17 cellular contexts compared by ENCODE assay signal in the genomic region with DNA sequence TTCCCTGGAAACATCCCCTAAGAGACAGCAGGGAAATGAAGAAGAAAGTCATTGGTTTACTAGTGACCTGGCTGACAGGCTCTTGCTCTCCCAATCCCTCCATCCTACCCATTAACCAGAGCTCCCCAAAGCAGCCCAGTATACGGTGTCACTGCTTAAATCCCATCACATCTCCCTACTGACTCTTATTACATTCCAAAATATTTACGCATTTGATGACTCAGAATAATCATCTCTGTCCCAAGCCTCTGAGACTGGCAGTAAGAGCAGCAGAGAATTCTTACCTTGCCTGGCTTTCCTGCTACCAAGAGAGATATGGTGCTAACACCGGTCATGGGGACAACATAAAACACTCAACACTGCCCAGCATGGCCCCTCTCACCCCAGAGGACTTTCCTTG. TPM values are rescaled to one million over a fixed set of nuclear protein-coding genes. Genes with fewer than 3 reads are reported as not detected.
DNase-seq lines count a peak whose midpoint lies in the region; ATAC-seq and TF ChIP-seq lines count a peak whose summit lies in the region.
"Had no signal": no experiment of that assay in that cellular context is flagged by ENCODE, and none has a peak within 500 bp of the region (broad histone marks: within the 10 kb centered on the region; RNA-seq: fewer than 3 reads in every experiment).

No MANE protein-coding gene starts in this region.

- H3K36me3 ChIP-seq in HCT116 (ENCODE audit: control insufficient read depth in 1 of 2, insufficient read depth in 2 of 2, low read length in 2 of 2) = no peaks in the 10 kb centered on the region
- H3K36me3 ChIP-seq: heart right ventricle had no signal

- peaks cover 26% of the 10 kb centered on the region for H3K27me3 Mint-ChIP-seq in stimulated activated memory B cell treated with anti-CD40 and anti-IgM and Interleukin-4, amounts not matched to agents 10 μg/mL and 1 μg/mL and 100 μg/mL, for 72 hours

- H3K27me3 ChIP-seq in HCT116 (ENCODE audit: insufficient read depth, low read length) = 0 out of 2 replicates have a peak, but pooled peaks cover 9% of the 10 kb centered on the region

- H3K79me2 ChIP-seq in HCT116 (ENCODE audit: insufficient read depth, low read length) = no peaks in the 10 kb centered on the region
- H3K79me2 ChIP-seq: parathyroid adenoma had no signal

- ATAC-seq in HCT116 (peak; percentile 88), HG02623 (IDR thresholded peaks at IDR 0.05; ENCODE audit: unreplicated experiment) (no peak)
- no peak for ATAC-seq in stimulated activated memory B cell treated with anti-CD40 and anti-IgM and Interleukin-4, amounts not matched to agents 10 μg/mL and 1 μg/mL and 100 μg/mL, for 72 hours
- ATAC-seq: activated naive CD4-positive, alpha-beta T cell treated with anti-CD3 and anti-CD28 coated beads, Interleukin-2, amount 50 U/mL, for 72 hours; heart right ventricle had no signal

- no peak for TF ChIP-seq POLR2A in HCT116 (IDR thresholded peaks at IDR 0.05; ENCODE audit: borderline replicate concordance, extremely low read depth, insufficient read depth, insufficient read length)

- no peaks in the 10 kb centered on the region for H3K9me3 ChIP-seq in HCT116 (ENCODE audit: control insufficient read depth in 1 of 2, insufficient read depth in 1 of 2, low read depth in 1 of 2, low read length in 2 of 2)
- H3K9me3 ChIP-seq: heart right ventricle had no signal

- intact Hi-C loops in HCT116 (cut with micrococcal nuclease) = no loop called here

- TF ChIP-seq RAD21 in HCT116 (IDR thresholded peaks at IDR 0.05; ENCODE audit: low read depth) = no peak

- DNase-seq in A172 (ENCODE audit: low spot score) (peak; percentile 77), HCT116 (ENCODE audit: low read depth, low spot score) (peak; percentile 15), SW 1271 (lab: John Stamatoyannopoulos, UW) (peak; percentile 27 to 54), fibroblast of pulmonary artery (ENCODE audit: low read depth) (peak; percentile 24), anterior cingulate cortex (lab: John Stamatoyannopoulos, UW) (no peak)
- DNase-seq in activated T-cell treated with anti-CD3 and anti-CD28 coated beads, Interleukin-2, amount 50 U/mL, for 48 hours = no peak
- DNase-seq: 8988T; activated CD4-positive, alpha-beta T cell treated with anti-CD3 and anti-CD28 coated beads for 1 hour; activated CD8-positive, alpha-beta memory T cell treated with anti-CD3 and anti-CD28 coated beads, Interleukin-2, amount 50 U/mL, for 48 hours; GF-D8; heart right ventricle; NCI-H748 treated with DMSO at 0.1 percent for 48 hours had no signal

- no peaks in the 10 kb centered on the region for H3K4me1 Mint-ChIP-seq in stimulated activated memory B cell treated with anti-CD40 and anti-IgM and Interleukin-4, amounts not matched to agents 10 μg/mL and 1 μg/mL and 100 μg/mL, for 72 hours
- H3K4me1 Mint-ChIP-seq: central memory CD8-positive, alpha-beta T cell had no signal

- no peak for TF ChIP-seq CTCF in HCT116 (IDR thresholded peaks at IDR 0.05 in 2 of 3, conservative IDR thresholded peaks at IDR 0.05 in 1 of 3; ENCODE audit: borderline replicate concordance in 1 of 3, insufficient read depth in 1 of 3, low read depth in 2 of 3, low read length in 2 of 3)
- no peak for TF ChIP-seq CTCF in fibroblast of pulmonary artery (IDR thresholded peaks at IDR 0.05; ENCODE audit: low read length, missing control alignments)

- H3K4me3 Mint-ChIP-seq in stimulated activated memory B cell treated with anti-CD40 and anti-IgM and Interleukin-4, amounts not matched to agents 10 μg/mL and 1 μg/mL and 100 μg/mL, for 72 hours = no peak overlapping the region
- H3K4me3 Mint-ChIP-seq: central memory CD8-positive, alpha-beta T cell had no signal

- POLR2A ChIA-PET in HCT116 (lab: Charles Lee) = interaction anchor here (1.0 kb wide), 1 partner anchor 26 kb away, joined by 3 read pairs; no protein-coding TSS in a partner anchor

- H3K9ac ChIP-seq in HCT116 (ENCODE audit: low read length) = no peak overlapping the region
- H3K9ac ChIP-seq: parathyroid adenoma had no signal

- H4K20me1 ChIP-seq in HCT116 (ENCODE audit: insufficient read depth) = no peaks in the 10 kb centered on the region

- no peak overlapping the region for H2AFZ ChIP-seq in HCT116 (ENCODE audit: low read depth, low read length, poor library complexity, severe bottlenecking)
- H2AFZ ChIP-seq: parathyroid adenoma had no signal

- no peaks in the 10 kb centered on the region for H3K9me2 ChIP-seq in HCT116 (ENCODE audit: insufficient read depth)

- no peak overlapping the region for H3K27ac ChIP-seq in HCT116 (ENCODE audit: low read depth, low read length)
- H3K27ac ChIP-seq: heart right ventricle, parathyroid adenoma had no signal

- H3K27ac Mint-ChIP-seq in stimulated activated memory B cell treated with anti-CD40 and anti-IgM and Interleukin-4, amounts not matched to agents 10 μg/mL and 1 μg/mL and 100 μg/mL, for 72 hours = no peak overlapping the region

- no peaks in the 10 kb centered on the region for H3K36me3 Mint-ChIP-seq in stimulated activated memory B cell treated with anti-CD40 and anti-IgM and Interleukin-4, amounts not matched to agents 10 μg/mL and 1 μg/mL and 100 μg/mL, for 72 hours
- H3K36me3 Mint-ChIP-seq: activated naive CD4-positive, alpha-beta T cell treated with anti-CD3 and anti-CD28 coated beads, Interleukin-2, amount 50 U/mL, for 72 hours had no signal

- CTCF ChIA-PET in HCT116 (lab: Charles Lee) = no interaction called here

- RAD21 ChIA-PET in HCT116 (lab: Charles Lee; ENCODE audit: low non-redundant PET in 1 of 2, low total read pairs in 2 of 2, uncharacterized antibody in 2 of 2, unreplicated experiment in 2 of 2) = no interaction called here

- H3K9me3 Mint-ChIP-seq in stimulated activated memory B cell treated with anti-CD40 and anti-IgM and Interleukin-4, amounts not matched to agents 10 μg/mL and 1 μg/mL and 100 μg/mL, for 72 hours = no peaks in the 10 kb centered on the region
- H3K9me3 Mint-ChIP-seq: activated naive CD4-positive, alpha-beta T cell treated with anti-CD3 and anti-CD28 coated beads, Interleukin-2, amount 50 U/mL, for 72 hours; central memory CD8-positive, alpha-beta T cell had no signal

- H3K4me2 ChIP-seq in HCT116 (ENCODE audit: low read length) = peak overlapping the region; percentile 33

- BruUV-seq in HCT116 (replicated peaks; lab: Mats Ljungman, UMichigan) = no TSS peak

- H3K4me1 ChIP-seq in HCT116 (ENCODE audit: control insufficient read depth in 1 of 2, insufficient read depth in 2 of 2, low read length in 2 of 2) = peaks cover 3 to 16% of the 10 kb centered on the region in 2 experiments; a peak in 3 of 4 replicates
- H3K4me1 ChIP-seq: heart right ventricle, parathyroid adenoma had no signal

- H3K4me3 ChIP-seq in HCT116 (replicated peaks in 1 of 2; ENCODE audit: low read depth in 1 of 2, low read length in 2 of 2) = no peak overlapping the region
- no peak overlapping the region for H3K4me3 ChIP-seq in fibroblast of pulmonary artery (replicated peaks; ENCODE audit: low read depth, low read length)
- H3K4me3 ChIP-seq: heart right ventricle had no signal

TF ChIP-seq in HCT116, 20 proteins besides CTCF, POLR2A, EP300 and RAD21 (continues in another document):
- TF ChIP-seq ELF1 (IDR thresholded peaks at IDR 0.05; ENCODE audit: borderline replicate concordance, low read depth) = no peak
- no peak for TF ChIP-seq ZFX (IDR thresholded peaks at IDR 0.05)
- TF ChIP-seq TCF7L2 (IDR thresholded peaks at IDR 0.05; ENCODE audit: borderline replicate concordance, extremely low read depth, insufficient read depth, insufficient read length) = no peak
- TF ChIP-seq YY1 (IDR thresholded peaks at IDR 0.05; ENCODE audit: extremely low read depth, insufficient replicate concordance, low read depth, low read length) = no peak
- no peak for TF ChIP-seq EGR1 (IDR thresholded peaks at IDR 0.05; ENCODE audit: low read depth)
- no peak for TF ChIP-seq ATF3 (IDR thresholded peaks at IDR 0.05)
- TF ChIP-seq REST (IDR thresholded peaks at IDR 0.05; ENCODE audit: low read depth) = no peak

RNA-seq across cellular contexts. Expression of gene WHRN, which starts 20.2 kb away (rescaled TPM):
- 2.0 and 2.1 TPM in 2 replicates for total RNA-seq in A172 (2014; rRNA removed; shearing (Covaris generic))
- total RNA-seq in HCT116 (2021; ENCODE audit: unreplicated experiment) = 12.8 TPM
- polyA plus RNA-seq in HCT116 (2012) = 13.1 and 15.7 TPM in 2 replicates

Comparison
In these comparisons a context has a peak if more than half of its experiments do, and no peak if none do; other contexts are left out.
1. DNase-seq: peak in A172 (single experiment), HCT116 (single experiment), SW 1271 (2 of 2) and fibroblast of pulmonary artery (single experiment); none in activated T-cell treated with anti-CD3 and anti-CD28 coated beads, Interleukin-2, amount 50 U/mL, for 48 hours (0 of 2) and anterior cingulate cortex (0 of 58).